In genomic region chr7:95404316-95404715, GRCh38 we compare ENCODE assay signal across 13 cellular contexts. TPM values are rescaled to one million over a fixed set of nuclear protein-coding genes. Genes with fewer than 3 reads are reported as not detected.
A peak's percentile ranks its signal among the peaks of the same experiment; 100 is the strongest.
DNase-seq lines count a peak whose midpoint lies in the region; ATAC-seq, FAIRE-seq and TF ChIP-seq lines count a peak whose summit lies in the region.
"Had no signal": no experiment of that assay in that cellular context is flagged by ENCODE, and none has a peak within 500 bp of the region (broad histone marks: within the 10 kb centered on the region; RNA-seq: fewer than 3 reads in every experiment).

No MANE protein-coding gene starts in this region.

- no peaks in the 10 kb centered on the region for H3K9me3 ChIP-seq in left ventricle myocardium inferior (replicated peaks)

- intact Hi-C loops in left ventricle myocardium inferior (cut with micrococcal nuclease): no loop called here

- DNase-seq in NCI-H510A treated with DMSO at 0.1 percent for 48 hours (lab: John Stamatoyannopoulos, UW) (peak; percentile 18), NCI-H510A (lab: John Stamatoyannopoulos, UW) (no peak), RCC 7860 (ENCODE audit: low spot score) (peak; percentile 69), left ventricle myocardium inferior (peak; percentile 22), superior temporal gyrus (ENCODE audit: extremely low spot score) (peak; percentile 43), GM10248 (ENCODE audit: extremely low spot score) (no peak)
- DNase-seq in central memory CD4-positive, alpha-beta T cell: no peak
- DNase-seq: mesenchymal stem cell, T-helper 1 cell had no signal

- H3K27ac ChIP-seq in left ventricle myocardium inferior (replicated peaks): peak overlapping the region; percentile 13

- peaks cover 22% of the 10 kb centered on the region for H3K36me3 ChIP-seq in left ventricle myocardium inferior

- peak; percentile 90 for FAIRE-seq in RCC 7860 (lab: Jason Lieb, UNC)
- FAIRE-seq: urothelium cell line had no signal

- H3K4me3 ChIP-seq in left ventricle myocardium inferior: no peak overlapping the region

- H3K4me1 ChIP-seq in left ventricle myocardium inferior: peaks cover 5% of the 10 kb centered on the region

- no peak for ATAC-seq in HG03196 (IDR thresholded peaks at IDR 0.05; ENCODE audit: unreplicated experiment)
- ATAC-seq: activated T-helper 17 cell treated with anti-CD3 and anti-CD28 coated beads, Interleukin-2, amount 50 U/mL, for 72 hours had no signal

- POLR2A ChIA-PET in GM10248 (lab: Yijun Ruan, JAX): no interaction called here

- H3K27me3 ChIP-seq in left ventricle myocardium inferior (ENCODE audit: low read depth): no peaks in the 10 kb centered on the region

- CTCF ChIA-PET in GM10248 (lab: Yijun Ruan, JAX): interaction anchor here (0.8 kb wide), 1 partner anchor 75 kb away, joined by 3 read pairs; no protein-coding TSS in a partner anchor

- TF ChIP-seq CTCF in left ventricle myocardium inferior (IDR thresholded peaks at IDR 0.05; ENCODE audit: borderline replicate concordance): no peak
- TF ChIP-seq CTCF in GM10248 (IDR thresholded peaks at IDR 0.05; ENCODE audit: control extremely low read depth, extremely low read depth, low read depth, missing control alignments): no peak

RNA-seq across cellular contexts. Expression of gene PON3, which starts 8.1 kb away (rescaled TPM):
- 0.69 TPM for total RNA-seq in left ventricle myocardium inferior
- total RNA-seq: A673; activated T-helper 17 cell treated with anti-CD3 and anti-CD28 coated beads, Interleukin-2, amount 50 U/mL, for 72 hours had no signal

RNA-seq across cellular contexts. Expression of gene PON2, which starts 30.5 kb away (rescaled TPM):
- 36.5 TPM for total RNA-seq in left ventricle myocardium inferior

Comparison
In these comparisons a context has a peak if more than half of its experiments do, and no peak if none do; other contexts are left out.
1. DNase-seq: peak in NCI-H510A treated with DMSO at 0.1 percent for 48 hours (single experiment), RCC 7860 (single experiment), left ventricle myocardium inferior (single experiment) and superior temporal gyrus (single experiment); none in NCI-H510A (single experiment), GM10248 (single experiment) and central memory CD4-positive, alpha-beta T cell (single experiment).